8 cellular contexts compared by ENCODE assay signal in the genomic region with DNA sequence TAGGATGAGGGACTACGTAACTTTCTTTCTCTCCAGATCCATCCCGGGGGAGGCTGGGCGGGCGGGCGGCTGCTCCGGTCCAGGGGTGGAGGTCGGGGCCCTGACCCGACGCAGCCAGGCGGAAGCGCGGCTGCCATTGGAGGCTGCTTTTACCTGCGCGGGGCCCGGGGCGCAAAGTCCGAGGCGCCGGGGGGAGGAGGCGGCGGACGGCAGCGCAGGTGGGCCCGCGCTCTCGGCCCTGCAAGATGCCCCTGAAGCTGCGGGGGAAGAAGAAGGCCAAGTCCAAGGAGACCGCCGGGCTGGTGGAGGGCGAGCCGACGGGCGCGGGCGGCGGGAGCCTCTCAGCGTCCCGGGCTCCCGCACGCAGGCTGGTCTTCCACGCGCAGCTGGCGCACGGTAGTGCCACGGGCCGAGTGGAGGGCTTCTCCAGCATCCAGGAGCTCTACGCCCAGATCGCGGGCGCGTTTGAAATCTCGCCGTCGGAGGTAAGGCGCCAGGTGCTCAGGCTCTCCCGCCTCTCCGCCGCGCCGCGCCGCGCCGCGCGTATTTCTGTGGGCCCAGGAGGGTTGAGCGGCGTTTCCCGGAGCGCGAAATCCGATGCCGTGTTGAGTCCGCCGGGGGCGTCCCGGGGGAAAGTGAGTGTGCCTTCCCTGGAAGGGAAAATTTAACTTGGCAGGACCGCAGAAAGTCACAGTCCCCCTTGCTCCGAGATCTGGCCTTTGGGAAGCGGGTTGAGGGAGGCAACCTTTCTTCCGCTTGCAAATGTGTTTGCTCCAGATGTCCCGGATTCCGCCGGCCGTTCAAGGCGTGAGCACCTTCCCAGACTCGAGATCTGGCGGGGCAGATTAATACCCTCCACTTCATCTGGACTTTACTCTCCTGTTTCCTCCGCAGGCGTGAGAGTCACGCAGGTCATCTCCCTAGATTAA. TPM values are rescaled to one million over a fixed set of nuclear protein-coding genes. Genes with fewer than 3 reads are reported as not detected.
A peak's percentile ranks its signal among the peaks of the same experiment; 100 is the strongest.
DNase-seq lines count a peak whose midpoint lies in the region; ATAC-seq and TF ChIP-seq lines count a peak whose summit lies in the region.

A gene with protein sequence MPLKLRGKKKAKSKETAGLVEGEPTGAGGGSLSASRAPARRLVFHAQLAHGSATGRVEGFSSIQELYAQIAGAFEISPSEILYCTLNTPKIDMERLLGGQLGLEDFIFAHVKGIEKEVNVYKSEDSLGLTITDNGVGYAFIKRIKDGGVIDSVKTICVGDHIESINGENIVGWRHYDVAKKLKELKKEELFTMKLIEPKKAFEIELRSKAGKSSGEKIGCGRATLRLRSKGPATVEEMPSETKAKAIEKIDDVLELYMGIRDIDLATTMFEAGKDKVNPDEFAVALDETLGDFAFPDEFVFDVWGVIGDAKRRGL (plus strand): TSS at position 117 of the 929 bp plus-strand sequence. CDS start 129 bp downstream, at position 246.

- no peaks in the 10 kb centered on the region for H3K36me3 ChIP-seq in iPS DF 6.9 (ENCODE audit: control insufficient read depth, insufficient read depth, low read length)
- H3K36me3 ChIP-seq in gastrocnemius medialis, result no peaks in the 10 kb centered on the region
- no peaks in the 10 kb centered on the region for H3K36me3 ChIP-seq in HAP-1 (replicated peaks)

- H3K4me1 Mint-ChIP-seq in activated naive CD8-positive, alpha-beta T cell treated with anti-CD3 and anti-CD28 coated beads, Interleukin-2, amount 10 ng/mL, durations not matched to agents 7 days and 5 days, result peaks cover 24% of the 10 kb centered on the region

- TF ChIP-seq CTCF in gastrocnemius medialis (IDR thresholded peaks at IDR 0.05 in 4 of 5, conservative IDR thresholded peaks at IDR 0.05 in 1 of 5), result no peak

- no CpG with 5 or more reads among the region's 91 CpGs for WGBS in iPS DF 6.9 (ENCODE audit: insufficient coverage, insufficient read length)

- peak within 1 kb of the TSS; percentile 55; the same call in 1 of the 2 replicates for H3K4me3 ChIP-seq in iPS DF 6.9 (ENCODE audit: low read length)
- H3K4me3 ChIP-seq in gastrocnemius medialis, result peak within 1 kb of the TSS; percentile 66 to 87 (median 76)
- no peak within 1 kb of the TSS for H3K4me3 ChIP-seq in HAP-1

- no peaks in the 10 kb centered on the region for H3K9me3 Mint-ChIP-seq in activated naive CD8-positive, alpha-beta T cell treated with anti-CD3 and anti-CD28 coated beads, Interleukin-2, amount 10 ng/mL, durations not matched to agents 7 days and 5 days

- H3K27ac ChIP-seq in iPS DF 6.9 (ENCODE audit: low read length), result no peak within 1 kb of the TSS
- H3K27ac ChIP-seq in gastrocnemius medialis, result peak within 1 kb of the TSS; percentile 70 to 84 (median 78)

- H3K27me3 ChIP-seq in iPS DF 6.9 (ENCODE audit: control insufficient read depth, insufficient read depth, low read length) (peaks cover 5% of the 10 kb centered on the region; the same call in 1 of the 2 replicates), gastrocnemius medialis (no peaks in the 10 kb centered on the region), HAP-1 (ENCODE audit: low read depth) (no peaks in the 10 kb centered on the region)

- H3K4me1 ChIP-seq in iPS DF 6.9 (ENCODE audit: control insufficient read depth, insufficient read depth, low read length) (no peaks in the 10 kb centered on the region; the same call in 1 of the 2 replicates), gastrocnemius medialis (peaks cover 17 to 34% of the 10 kb centered on the region in 2 donors), HAP-1 (no peaks in the 10 kb centered on the region)

- ATAC-seq in activated naive CD8-positive, alpha-beta T cell treated with anti-CD3 and anti-CD28 coated beads, Interleukin-2, amount 10 ng/mL, durations not matched to agents 7 days and 5 days (ENCODE audit: low read depth), result peak; percentile 68
- peak; percentile 51 to 75 for ATAC-seq in gastrocnemius medialis

- intact Hi-C loops in gastrocnemius medialis (cut with DNase I; ENCODE audit: low total_unique reads), result loop anchor here (2.0 to 10.0 kb wide), 4 partner anchors 39 to 141 kb away; a partner anchor contains a TSS

- H3K9me3 ChIP-seq in iPS DF 6.9 (ENCODE audit: control insufficient read depth, insufficient read depth, low read length) (no peaks in the 10 kb centered on the region), gastrocnemius medialis (no peaks in the 10 kb centered on the region), HAP-1 (no peaks in the 10 kb centered on the region)

- peak within 1 kb of the TSS; percentile 4 for H3K27ac Mint-ChIP-seq in activated naive CD8-positive, alpha-beta T cell treated with anti-CD3 and anti-CD28 coated beads, Interleukin-2, amount 10 ng/mL, durations not matched to agents 7 days and 5 days

- TF ChIP-seq POLR2A in gastrocnemius medialis (IDR thresholded peaks at IDR 0.05), result peak in 1 of 2 donors; percentile 5

- H3K36me3 Mint-ChIP-seq in activated naive CD8-positive, alpha-beta T cell treated with anti-CD3 and anti-CD28 coated beads, Interleukin-2, amount 10 ng/mL, durations not matched to agents 7 days and 5 days, result peaks cover 2% of the 10 kb centered on the region

- in situ Hi-C loops in gastrocnemius medialis (cut with MboI; ENCODE audit: low sequenced_read_pairs in 4 of 4), result no loop called here
- in situ Hi-C loops in HAP-1 (cut with MboI; ENCODE audit: low sequenced_read_pairs), result no loop called here

- H3K27me3 Mint-ChIP-seq in activated naive CD8-positive, alpha-beta T cell treated with anti-CD3 and anti-CD28 coated beads, Interleukin-2, amount 10 ng/mL, durations not matched to agents 7 days and 5 days, result peaks cover 32% of the 10 kb centered on the region

- DNase-seq in ELR (ENCODE audit: low read depth) (peak; percentile 49), HuH-7.5 (ENCODE audit: low spot score) (peak; percentile 41), iPS DF 6.9 (ENCODE audit: low read depth, low spot score) (no peak), gastrocnemius medialis (peak in 1 of 2 donors; percentile 23), cerebellar cortex (ENCODE audit: low spot score) (no peak), NCI-H446 (lab: John Stamatoyannopoulos, UW) (no peak), HAP-1 (ENCODE audit: low spot score in 2 of 2) (no peak)
- DNase-seq in activated naive CD8-positive, alpha-beta T cell treated with anti-CD3 and anti-CD28 coated beads, Interleukin-2, amount 10 ng/mL, durations not matched to agents 7 days and 5 days, result peak; percentile 56

- peak within 1 kb of the TSS; percentile 77 for H3K4me3 Mint-ChIP-seq in activated naive CD8-positive, alpha-beta T cell treated with anti-CD3 and anti-CD28 coated beads, Interleukin-2, amount 10 ng/mL, durations not matched to agents 7 days and 5 days

- POLR2A ChIA-PET in activated naive CD8-positive, alpha-beta T cell treated with anti-CD3 and anti-CD28 coated beads, Interleukin-2, amount 10 ng/mL, durations not matched to agents 7 days and 5 days (lab: Charles Lee), result interaction anchor here (2.0 kb wide), 1 partner anchor 41 kb away, joined by 10 read pairs; a partner anchor contains a TSS

RNA-seq across cellular contexts. Expression of the gene that starts here (rescaled TPM):
- under 1 TPM; 0.44 to 0.74 TPM for total RNA-seq in activated naive CD8-positive, alpha-beta T cell treated with anti-CD3 and anti-CD28 coated beads, Interleukin-2, amount 10 ng/mL, durations not matched to agents 7 days and 5 days
- 1 to 10 TPM in 3 of 4 donors, under 1 TPM in 1; 0.67 to 1.5 (median 1.3) TPM for total RNA-seq in gastrocnemius medialis

Comparison
In these comparisons a context has a peak if more than half of its experiments do, and no peak if none do; other contexts are left out.
1. Peak in DNase-seq and ATAC-seq in activated naive CD8-positive, alpha-beta T cell treated with anti-CD3 and anti-CD28 coated beads, Interleukin-2, amount 10 ng/mL, durations not matched to agents 7 days and 5 days; RNA of the gene not detected or under 1 TPM.
2. DNase-seq: peak in ELR (single experiment) and HuH-7.5 (single experiment); none in iPS DF 6.9 (single experiment), cerebellar cortex (single experiment), NCI-H446 (0 of 2) and HAP-1 (0 of 2).